12 cellular contexts compared by ENCODE assay signal in the genomic region with DNA sequence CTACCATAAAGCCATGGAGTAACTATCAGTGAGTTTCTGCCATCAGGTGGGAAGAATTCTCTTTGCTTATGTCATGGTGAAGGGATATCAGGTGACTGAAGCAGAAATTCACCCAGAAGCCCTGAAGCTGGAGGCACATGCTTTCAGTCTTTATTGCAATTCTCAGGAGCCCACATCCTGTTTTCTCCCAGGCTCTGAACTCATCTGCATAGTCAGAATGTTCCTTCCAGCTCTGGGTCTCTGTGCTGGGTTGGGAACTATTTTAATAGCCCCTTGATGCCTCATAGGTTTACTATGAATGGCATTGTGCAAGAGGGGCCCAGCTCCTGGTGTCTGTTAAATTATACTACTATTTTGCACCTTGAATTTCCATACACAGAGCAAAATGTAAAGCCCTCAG.
DNase-seq lines count a peak whose midpoint lies in the region; ATAC-seq and TF ChIP-seq lines count a peak whose summit lies in the region.
"Had no signal": no experiment of that assay in that cellular context is flagged by ENCODE, and none has a peak within 500 bp of the region (broad histone marks: within the 10 kb centered on the region; RNA-seq: fewer than 3 reads in every experiment).

No MANE protein-coding gene starts in this region.

- no peak for ATAC-seq in left cardiac atrium
- ATAC-seq in GM19395 (IDR thresholded peaks at IDR 0.05; ENCODE audit: unreplicated experiment): no peak

- in situ Hi-C loops in astrocyte of the spinal cord (cut with HindIII; ENCODE audit: low sequenced_read_pairs): no loop called here

- TF ChIP-seq CTCF in astrocyte of the spinal cord (IDR thresholded peaks at IDR 0.05; ENCODE audit: low read depth, low read length): no peak

- H3K4me3 ChIP-seq in astrocyte of the spinal cord (ENCODE audit: low read depth, low read length): no peak overlapping the region
- H3K4me3 ChIP-seq: breast epithelium had no signal

- intact Hi-C loops in left cardiac atrium (cut with DNase I): no loop called here

- DNase-seq in Daoy (ENCODE audit: low read depth) (peak; percentile 85), HT-29 (ENCODE audit: low spot score) (peak; percentile 2), astrocyte of the spinal cord (ENCODE audit: low read depth, low spot score) (peak; percentile 90), medulla oblongata (ENCODE audit: extremely low spot score) (peak; percentile 14), left cardiac atrium (no peak), NCI-H2029 treated with DMSO at 0.1 percent for 48 hours (lab: John Stamatoyannopoulos, UW) (no peak), GOT3 (lab: John Stamatoyannopoulos, UW) (no peak)
- DNase-seq: activated CD8-positive, alpha-beta memory T cell treated with anti-CD3 and anti-CD28 coated beads, Interleukin-2, amount 50 U/mL, for 48 hours; glutamatergic neuron; stimulated activated CD4-positive, alpha-beta T cell treated with anti-CD3 and anti-CD28 coated beads, Interleukin-1b, Interleukin-23, amount 100 ng/mL, for 48 hours had no signal

Comparison
In these comparisons a context has a peak if more than half of its experiments do, and no peak if none do; other contexts are left out.
1. DNase-seq: peak in Daoy (single experiment), HT-29 (single experiment), astrocyte of the spinal cord (single experiment) and medulla oblongata (single experiment); none in left cardiac atrium (single experiment), NCI-H2029 treated with DMSO at 0.1 percent for 48 hours (single experiment) and GOT3 (single experiment).